Comparison of ENCODE assay signal across 15 cellular contexts in genomic region chr14:99839696-99840095, GRCh38. TPM values are rescaled to one million over a fixed set of nuclear protein-coding genes. Genes with fewer than 3 reads are reported as not detected.
"Had no signal": no experiment of that assay in that cellular context is flagged by ENCODE, and none has a peak within 500 bp of the region (broad histone marks: within the 10 kb centered on the region; RNA-seq: fewer than 3 reads in every experiment).

No MANE protein-coding gene starts in this region.

- H3K4me3 ChIP-seq: esophagus muscularis mucosa, gastrocnemius medialis, heart right ventricle, lung, thoracic aorta, transverse colon had no signal

- ATAC-seq: effector memory CD8-positive, alpha-beta T cell; gastrocnemius medialis; naive thymus-derived CD4-positive, alpha-beta T cell; stimulated activated memory B cell treated with anti-CD40 and anti-IgM and Interleukin-4, amounts not matched to agents 10 μg/mL and 1 μg/mL and 100 μg/mL, for 72 hours had no signal

- H3K27me3 ChIP-seq: esophagus muscularis mucosa, gastrocnemius medialis, heart right ventricle had no signal

- H3K36me3 ChIP-seq: esophagus muscularis mucosa, gastrocnemius medialis, heart right ventricle, thoracic aorta, transverse colon had no signal

- DNase-seq: effector memory CD8-positive, alpha-beta T cell; gastrocnemius medialis; heart right ventricle; hypothalamus; kidney glomerular epithelial cell; naive thymus-derived CD4-positive, alpha-beta T cell; nephron progenitor cell; right cardiac atrium; stimulated activated CD4-positive, alpha-beta T cell treated with anti-CD3 and anti-CD28 coated beads, Interleukin-4, amount 100 ng/mL, for 24 hours; transverse colon had no signal

- H3K9me3 ChIP-seq: esophagus muscularis mucosa, gastrocnemius medialis, heart right ventricle, thoracic aorta, transverse colon had no signal

- H3K27ac ChIP-seq: epithelial cell of prostate, esophagus muscularis mucosa, gastrocnemius medialis, heart right ventricle, thoracic aorta, transverse colon had no signal

RNA-seq across cellular contexts. Expression of gene EML1, which starts 46.5 kb away (rescaled TPM):
- total RNA-seq: naive thymus-derived CD4-positive, alpha-beta T cell had no signal
- polyA plus RNA-seq: naive thymus-derived CD4-positive, alpha-beta T cell had no signal
